Comparison of ENCODE assay signal across 9 cellular contexts in genomic region chr15:66720206-66721010, GRCh38. TPM values are rescaled to one million over a fixed set of nuclear protein-coding genes. Genes with fewer than 3 reads are reported as not detected.
A peak's percentile ranks its signal among the peaks of the same experiment; 100 is the strongest.
DNase-seq lines count a peak whose midpoint lies in the region; ATAC-seq and TF ChIP-seq lines count a peak whose summit lies in the region.
"Had no signal": no experiment of that assay in that cellular context is flagged by ENCODE, and none has a peak within 500 bp of the region (broad histone marks: within the 10 kb centered on the region; RNA-seq: fewer than 3 reads in every experiment).

No MANE protein-coding gene starts in this region.

- H3K4me1 Mint-ChIP-seq in activated naive CD4-positive, alpha-beta T cell treated with anti-CD3 and anti-CD28 coated beads, Interleukin-2, amount 10 ng/mL, durations not matched to agents 7 days and 5 days = peaks cover 40% of the 10 kb centered on the region
- H3K4me1 Mint-ChIP-seq in progenitor cell of endocrine pancreas (ENCODE audit: low read depth) = peaks cover 14% of the 10 kb centered on the region

- H3K9me3 Mint-ChIP-seq in activated naive CD4-positive, alpha-beta T cell treated with anti-CD3 and anti-CD28 coated beads, Interleukin-2, amount 10 ng/mL, durations not matched to agents 7 days and 5 days = no peaks in the 10 kb centered on the region
- H3K9me3 Mint-ChIP-seq in progenitor cell of endocrine pancreas (ENCODE audit: low read depth) = no peaks in the 10 kb centered on the region

- ATAC-seq in HG02885 (IDR thresholded peaks at IDR 0.05; ENCODE audit: poor library complexity, unreplicated experiment) = no peak

- H3K4me3 Mint-ChIP-seq in activated naive CD4-positive, alpha-beta T cell treated with anti-CD3 and anti-CD28 coated beads, Interleukin-2, amount 10 ng/mL, durations not matched to agents 7 days and 5 days = no peak overlapping the region
- no peak overlapping the region for H3K4me3 Mint-ChIP-seq in progenitor cell of endocrine pancreas (ENCODE audit: low read depth)

- H3K27ac Mint-ChIP-seq in activated naive CD4-positive, alpha-beta T cell treated with anti-CD3 and anti-CD28 coated beads, Interleukin-2, amount 10 ng/mL, durations not matched to agents 7 days and 5 days = peak overlapping the region; percentile 95
- H3K27ac Mint-ChIP-seq in progenitor cell of endocrine pancreas = no peak overlapping the region

- H3K36me3 Mint-ChIP-seq in activated naive CD4-positive, alpha-beta T cell treated with anti-CD3 and anti-CD28 coated beads, Interleukin-2, amount 10 ng/mL, durations not matched to agents 7 days and 5 days = no peaks in the 10 kb centered on the region
- peaks cover 24% of the 10 kb centered on the region for H3K36me3 Mint-ChIP-seq in progenitor cell of endocrine pancreas (ENCODE audit: insufficient read depth)

- peak; percentile 81 for DNase-seq in AG08396 (ENCODE audit: low spot score)
- DNase-seq in KBM-7 = peak; percentile 94
- DNase-seq in activated naive CD4-positive, alpha-beta T cell treated with anti-CD3 and anti-CD28 coated beads, Interleukin-2, amount 10 ng/mL, durations not matched to agents 7 days and 5 days = peak; percentile 74
- DNase-seq in iris pigment epithelial cell (ENCODE audit: low read depth) = peak; percentile 85
- no peak for DNase-seq in progenitor cell of endocrine pancreas (ENCODE audit: low spot score, unreplicated experiment)
- DNase-seq in NCI-H526 treated with DMSO at 0.1 percent for 48 hours (lab: John Stamatoyannopoulos, UW) = no peak
- no peak for DNase-seq in NCI-H446 (lab: John Stamatoyannopoulos, UW)
- DNase-seq: NCI-H1105 had no signal

- TF ChIP-seq CTCF in progenitor cell of endocrine pancreas (IDR thresholded peaks at IDR 0.05; ENCODE audit: unreplicated experiment) = no peak

- CTCF ChIA-PET in activated naive CD4-positive, alpha-beta T cell treated with anti-CD3 and anti-CD28 coated beads, Interleukin-2, amount 10 ng/mL, durations not matched to agents 7 days and 5 days (lab: Charles Lee) = interaction anchor here (0.7 to 1.7 kb wide), 3 partner anchors 14 to 102 kb away, joined by 3 to 8 read pairs (median 3); no protein-coding TSS in a partner anchor

- H3K27me3 Mint-ChIP-seq in activated naive CD4-positive, alpha-beta T cell treated with anti-CD3 and anti-CD28 coated beads, Interleukin-2, amount 10 ng/mL, durations not matched to agents 7 days and 5 days = peaks cover 31% of the 10 kb centered on the region
- no peaks in the 10 kb centered on the region for H3K27me3 Mint-ChIP-seq in progenitor cell of endocrine pancreas

- in situ Hi-C loops in KBM-7 (cut with MboI; ENCODE audit: low pct_unique_long_range_greater_than_20kb, low sequenced_read_pairs) = no loop called here

RNA-seq across cellular contexts. Expression of gene SMAD6, which starts 18.4 kb away (rescaled TPM):
- 35.5 and 38.9 TPM in 2 replicates for total RNA-seq in progenitor cell of endocrine pancreas

Comparison
In these comparisons a context has a peak if more than half of its experiments do, and no peak if none do; other contexts are left out.
1. DNase-seq: peak in AG08396 (single experiment), KBM-7 (single experiment), activated naive CD4-positive, alpha-beta T cell treated with anti-CD3 and anti-CD28 coated beads, Interleukin-2, amount 10 ng/mL, durations not matched to agents 7 days and 5 days (single experiment) and iris pigment epithelial cell (single experiment); none in progenitor cell of endocrine pancreas (single experiment), NCI-H526 treated with DMSO at 0.1 percent for 48 hours (single experiment) and NCI-H446 (0 of 2).